In genomic region chr20:19987046-19987445, GRCh38 we compare ENCODE assay signal across 1 cellular context.
TF ChIP-seq lines count a peak whose summit lies in the region.

No MANE protein-coding gene starts in this region.

TF ChIP-seq in IMR-90, 13 proteins besides CTCF, POLR2A, EP300 and RAD21 (continued from another document):
- TF ChIP-seq NFE2L2 (IDR thresholded peaks at IDR 0.05; ENCODE audit: low read depth, low read length), result no peak
- TF ChIP-seq USF2 (IDR thresholded peaks at IDR 0.05; ENCODE audit: low read depth, low read length), result no peak
- TF ChIP-seq MAFK (IDR thresholded peaks at IDR 0.05; ENCODE audit: low read depth, low read length), result no peak
- TF ChIP-seq RFX5 (IDR thresholded peaks at IDR 0.05; ENCODE audit: low read depth, low read length), result no peak
- no peak for TF ChIP-seq FOS (IDR thresholded peaks at IDR 0.05; ENCODE audit: low read depth, low read length)
- TF ChIP-seq MXI1 (IDR thresholded peaks at IDR 0.05; ENCODE audit: borderline replicate concordance, low read depth, low read length), result no peak
- TF ChIP-seq BHLHE40 (IDR thresholded peaks at IDR 0.05; ENCODE audit: low read depth, low read length), result no peak
- TF ChIP-seq CEBPB (IDR thresholded peaks at IDR 0.05; ENCODE audit: low read depth, low read length), result no peak
- no peak for TF ChIP-seq MAZ (IDR thresholded peaks at IDR 0.05; ENCODE audit: borderline replicate concordance, low read depth, low read length)
- TF ChIP-seq RCOR1 (IDR thresholded peaks at IDR 0.05; ENCODE audit: insufficient replicate concordance, low read length), result no peak
